1 cellular context compared by ENCODE assay signal in the genomic region with DNA sequence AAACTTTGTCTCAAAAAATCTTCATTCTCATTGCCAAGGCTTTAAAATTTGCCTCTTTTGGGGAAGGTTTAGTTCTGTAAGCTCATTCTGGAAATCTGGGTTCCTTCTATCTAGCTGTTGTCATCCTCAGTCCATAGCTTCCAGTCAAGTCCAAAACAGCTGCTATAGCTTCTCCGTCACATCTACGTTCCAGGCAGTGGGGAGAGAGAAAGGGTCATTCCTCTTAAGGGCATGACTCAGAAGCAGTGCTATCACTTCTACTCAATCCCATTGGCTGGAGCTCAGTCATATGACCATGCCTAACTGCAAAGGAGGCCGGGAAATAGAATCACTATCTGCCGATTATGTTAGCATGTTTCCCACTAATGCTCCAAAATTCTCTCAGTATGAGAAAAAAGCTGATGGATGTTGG.
A peak's percentile ranks its signal among the peaks of the same experiment; 100 is the strongest.
TF ChIP-seq lines count a peak whose summit lies in the region.

No MANE protein-coding gene starts in this region.

TF ChIP-seq in K562, 482 proteins besides CTCF, POLR2A, EP300 and RAD21 (continued from another document):
- TF ChIP-seq, protein P1, sequence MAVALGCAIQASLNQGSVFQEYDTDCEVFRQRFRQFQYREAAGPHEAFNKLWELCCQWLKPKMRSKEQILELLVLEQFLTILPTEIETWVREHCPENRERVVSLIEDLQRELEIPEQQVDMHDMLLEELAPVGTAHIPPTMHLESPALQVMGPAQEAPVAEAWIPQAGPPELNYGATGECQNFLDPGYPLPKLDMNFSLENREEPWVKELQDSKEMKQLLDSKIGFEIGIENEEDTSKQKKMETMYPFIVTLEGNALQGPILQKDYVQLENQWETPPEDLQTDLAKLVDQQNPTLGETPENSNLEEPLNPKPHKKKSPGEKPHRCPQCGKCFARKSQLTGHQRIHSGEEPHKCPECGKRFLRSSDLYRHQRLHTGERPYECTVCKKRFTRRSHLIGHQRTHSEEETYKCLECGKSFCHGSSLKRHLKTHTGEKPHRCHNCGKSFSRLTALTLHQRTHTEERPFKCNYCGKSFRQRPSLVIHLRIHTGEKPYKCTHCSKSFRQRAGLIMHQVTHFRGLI (CRISPR knock-in tag; IDR thresholded peaks at IDR 0.05): 0 out of 2 replicates have a peak, but pooled peaks have one; percentile 27
- TF ChIP-seq JUND (IDR thresholded peaks at IDR 0.05; ENCODE audit: borderline replicate concordance, low read depth, low read length) (peak; percentile 84), JUND (tag; IDR thresholded peaks at IDR 0.05; ENCODE audit: borderline replicate concordance, low read depth, low read length) (peak; percentile 80; the same call in 2 of the 3 replicates), HNRNPUL1 (IDR thresholded peaks at IDR 0.05; ENCODE audit: low read length) (no peak), ZNF143 (CRISPR knock-in tag; IDR thresholded peaks at IDR 0.05) (peak; percentile 73), CREM (IDR thresholded peaks at IDR 0.05; ENCODE audit: low read depth) (peak; percentile 59; the same call in 1 of the 2 replicates), SRF (CRISPR knock-in tag; IDR thresholded peaks at IDR 0.05) (peak in 1 of 2 experiments; percentile 90; a peak in 2 of 4 replicates)
- TF ChIP-seq, protein P2, sequence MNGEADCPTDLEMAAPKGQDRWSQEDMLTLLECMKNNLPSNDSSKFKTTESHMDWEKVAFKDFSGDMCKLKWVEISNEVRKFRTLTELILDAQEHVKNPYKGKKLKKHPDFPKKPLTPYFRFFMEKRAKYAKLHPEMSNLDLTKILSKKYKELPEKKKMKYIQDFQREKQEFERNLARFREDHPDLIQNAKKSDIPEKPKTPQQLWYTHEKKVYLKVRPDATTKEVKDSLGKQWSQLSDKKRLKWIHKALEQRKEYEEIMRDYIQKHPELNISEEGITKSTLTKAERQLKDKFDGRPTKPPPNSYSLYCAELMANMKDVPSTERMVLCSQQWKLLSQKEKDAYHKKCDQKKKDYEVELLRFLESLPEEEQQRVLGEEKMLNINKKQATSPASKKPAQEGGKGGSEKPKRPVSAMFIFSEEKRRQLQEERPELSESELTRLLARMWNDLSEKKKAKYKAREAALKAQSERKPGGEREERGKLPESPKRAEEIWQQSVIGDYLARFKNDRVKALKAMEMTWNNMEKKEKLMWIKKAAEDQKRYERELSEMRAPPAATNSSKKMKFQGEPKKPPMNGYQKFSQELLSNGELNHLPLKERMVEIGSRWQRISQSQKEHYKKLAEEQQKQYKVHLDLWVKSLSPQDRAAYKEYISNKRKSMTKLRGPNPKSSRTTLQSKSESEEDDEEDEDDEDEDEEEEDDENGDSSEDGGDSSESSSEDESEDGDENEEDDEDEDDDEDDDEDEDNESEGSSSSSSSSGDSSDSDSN (IDR thresholded peaks at IDR 0.05; ENCODE audit: borderline replicate concordance in 1 of 2, low read depth in 2 of 2, low read length in 2 of 2): no peak
